Comparison of ENCODE assay signal across 14 cellular contexts in the genomic region with DNA sequence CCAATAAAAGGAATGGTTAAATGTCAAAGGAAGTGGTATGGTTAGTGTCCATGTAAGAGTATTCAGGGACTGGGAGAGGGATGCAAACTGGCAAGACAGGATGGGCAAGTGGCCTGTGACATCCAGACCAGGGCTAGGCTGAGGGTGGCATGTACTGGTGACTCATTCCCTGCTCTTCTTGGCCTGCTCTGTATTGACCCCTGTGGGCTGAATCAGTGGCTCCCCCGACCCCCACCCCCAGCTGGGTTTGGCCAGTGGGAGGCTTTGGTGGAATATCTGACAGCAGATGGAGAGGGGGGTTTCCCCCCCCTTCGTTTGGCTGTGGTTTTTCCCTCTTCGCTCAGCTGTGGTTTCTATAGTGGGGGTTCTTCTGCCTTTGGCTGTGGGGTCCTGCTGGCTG.
"Had no signal": no experiment of that assay in that cellular context is flagged by ENCODE, and none has a peak within 500 bp of the region (broad histone marks: within the 10 kb centered on the region; RNA-seq: fewer than 3 reads in every experiment).

No MANE protein-coding gene starts in this region.

- H3K36me3 Mint-ChIP-seq: activated naive CD4-positive, alpha-beta T cell treated with anti-CD3 and anti-CD28 coated beads, Interleukin-2, amount 50 U/mL, for 72 hours; mesothelial cell of epicardium; stimulated activated naive B cell treated with anti-CD40 and anti-IgM and Interleukin-4, amounts not matched to agents 10 μg/mL and 1 μg/mL and 100 μg/mL, for 72 hours had no signal

- H3K27ac Mint-ChIP-seq: mesothelial cell of epicardium had no signal

- H3K4me3 ChIP-seq: colonic mucosa, lower lobe of right lung, ovary, tibial nerve, vagina had no signal

- H3K9me3 ChIP-seq: colonic mucosa, lower lobe of right lung, ovary, tibial nerve, vagina had no signal

- DNase-seq: activated gamma-delta T cell, foreskin melanocyte, ovary had no signal

- H3K4me1 ChIP-seq: colonic mucosa, lower lobe of right lung, vagina had no signal

- H3K4me3 Mint-ChIP-seq: activated T-cell treated with anti-CD3 and anti-CD28 coated beads, Interleukin-2, amount 50 U/mL, for 4 hours; brain; mesothelial cell of epicardium; neural crest cell; stimulated activated naive B cell treated with anti-CD40 and anti-IgM and Interleukin-4, amounts not matched to agents 10 μg/mL and 1 μg/mL and 100 μg/mL, for 72 hours had no signal

- H3K27me3 ChIP-seq: colonic mucosa, ovary, tibial nerve, vagina had no signal

- H3K27ac ChIP-seq: colonic mucosa, lower lobe of right lung, ovary, tibial nerve, vagina, VCaP had no signal

- H3K9me3 Mint-ChIP-seq: activated naive CD4-positive, alpha-beta T cell treated with anti-CD3 and anti-CD28 coated beads, Interleukin-2, amount 50 U/mL, for 72 hours; activated T-cell treated with anti-CD3 and anti-CD28 coated beads, Interleukin-2, amount 50 U/mL, for 4 hours; brain; mesothelial cell of epicardium; neural crest cell; stimulated activated naive B cell treated with anti-CD40 and anti-IgM and Interleukin-4, amounts not matched to agents 10 μg/mL and 1 μg/mL and 100 μg/mL, for 72 hours had no signal

- H3K36me3 ChIP-seq: colonic mucosa, ovary, vagina had no signal
